ENCODE assay signal across 20 cellular contexts in the genomic region with DNA sequence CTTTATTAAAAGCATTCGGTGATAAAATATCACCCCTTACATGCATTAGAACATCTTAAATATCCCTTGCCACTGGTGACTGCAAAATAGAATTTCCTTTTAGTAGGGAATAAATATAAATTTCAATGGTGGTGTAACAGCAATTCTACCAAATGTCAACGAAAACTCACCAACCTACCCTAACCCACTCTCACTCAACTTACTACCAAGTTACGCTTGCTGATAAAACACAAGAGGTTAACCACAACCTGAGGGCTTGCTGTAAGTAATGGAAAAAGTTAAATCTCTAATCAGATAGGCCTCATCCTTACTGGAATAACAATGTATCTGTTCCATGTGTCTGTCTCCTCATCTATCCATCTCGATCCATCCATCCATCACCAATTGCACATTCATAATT.
DNase-seq lines count a peak whose midpoint lies in the region; ATAC-seq, FAIRE-seq and TF ChIP-seq lines count a peak whose summit lies in the region.
"Had no signal": no experiment of that assay in that cellular context is flagged by ENCODE, and none has a peak within 500 bp of the region (broad histone marks: within the 10 kb centered on the region; RNA-seq: fewer than 3 reads in every experiment).

No MANE protein-coding gene starts in this region.

- no peak overlapping the region for H3K56ac ChIP-seq in H1 (replicated peaks; ENCODE audit: insufficient read length, low read depth, low read length)

- TF ChIP-seq RAD21 in H1 (IDR thresholded peaks at IDR 0.05 in 1 of 2, conservative IDR thresholded peaks at IDR 0.05 in 1 of 2; ENCODE audit: low read depth in 2 of 2, low read length in 2 of 2), result no peak

- DNase-seq in natural killer cell, result no peak
- DNase-seq in natural killer cell treated with Interleukin-12 subunit alpha and Interleukin-12 subunit beta and Interleukin-15 and Interleukin-18, amount 100 ng/mL, for 72 hours (ENCODE audit: low spot score), result no peak
- no peak for DNase-seq in T-helper 2 cell treated with Interferon-gamma antibody and Interleukin-4, amounts not matched to agents 5 μg/mL and 100 μg/mL, for 36 hours (ENCODE audit: low spot score)
- DNase-seq in H1 (ENCODE audit: low read depth in 1 of 2, low spot score in 2 of 2), result no peak
- DNase-seq in type B pancreatic cell (ENCODE audit: extremely low spot score, unreplicated experiment), result no peak
- no peak for DNase-seq in NCI-H1048 (lab: John Stamatoyannopoulos, UW)
- DNase-seq: activated CD4-positive, CD25-positive, alpha-beta regulatory T cell treated with anti-CD3 and anti-CD28 coated beads, Interleukin-2, amount 50 U/mL, for 72 hours; activated gamma-delta T cell; DMS153; glutamatergic neuron; mesendoderm; nephron progenitor cell had no signal

- no peak overlapping the region for H2BK5ac ChIP-seq in H1 (ENCODE audit: low read depth, low read length)

- H3K4me1 Mint-ChIP-seq in natural killer cell (peaks cover 41 to 45% of the 10 kb centered on the region in 2 donors), type B pancreatic cell (ENCODE audit: unreplicated experiment) (peaks cover 61% of the 10 kb centered on the region)
- peaks cover 36 to 40% of the 10 kb centered on the region in 2 donors for H3K4me1 Mint-ChIP-seq in natural killer cell treated with Interleukin-12 subunit alpha and Interleukin-12 subunit beta and Interleukin-15 and Interleukin-18, amount 100 ng/mL, for 72 hours (ENCODE audit: low read depth in 2 of 2)
- H3K4me1 Mint-ChIP-seq in T-helper 2 cell treated with Interferon-gamma antibody and Interleukin-4, amounts not matched to agents 5 μg/mL and 100 μg/mL, for 36 hours (ENCODE audit: low read depth), result peaks cover 57% of the 10 kb centered on the region

- no peak for TF ChIP-seq POLR2A in H1 (IDR thresholded peaks at IDR 0.05; ENCODE audit: control extremely low read depth in 1 of 2, low read depth in 2 of 2, low read length in 2 of 2)

- H4K8ac ChIP-seq in H1 (ENCODE audit: extremely low read depth, insufficient read depth, low read length), result no peak overlapping the region

- H2AFZ ChIP-seq in H1 (ENCODE audit: low read length), result no peak overlapping the region
- H2AFZ ChIP-seq: GM23248 had no signal

- no peak overlapping the region for H2BK12ac ChIP-seq in H1 (ENCODE audit: low read depth, low read length)

- intact Hi-C loops in natural killer cell (cut with micrococcal nuclease), result loop anchor here (5.0 kb wide), 2 partner anchors 273 to 302 kb away; a partner anchor contains a TSS

- H3K27ac ChIP-seq in H1 (ENCODE audit: low read depth, low read length), result no peak overlapping the region
- H3K27ac ChIP-seq: C4-2B, HL-60, thoracic aorta had no signal

- no peaks in the 10 kb centered on the region for H3K36me3 ChIP-seq in H1 (ENCODE audit: control insufficient read depth in 2 of 4, insufficient read depth in 4 of 4, low read length in 3 of 4)
- H3K36me3 ChIP-seq: thoracic aorta had no signal

- H3K9me3 ChIP-seq in H1 (ENCODE audit: insufficient read depth in 2 of 2, low read depth in 1 of 2, low read length in 1 of 2), result no peaks in the 10 kb centered on the region
- H3K9me3 ChIP-seq: thoracic aorta had no signal

- H3K4me3 ChIP-seq in H1 (ENCODE audit: extremely low read depth in 1 of 4, insufficient read depth in 2 of 4, low read depth in 3 of 4, low read length in 4 of 4), result no peak overlapping the region
- H3K4me3 ChIP-seq: GM23248, thoracic aorta had no signal

- H3K9ac ChIP-seq in H1 (replicated peaks in 1 of 4; ENCODE audit: extremely low read depth in 1 of 4, low read depth in 3 of 4, low read length in 3 of 4), result no peak overlapping the region
- H3K9ac ChIP-seq: GM23248 had no signal

- H3K9me3 Mint-ChIP-seq in natural killer cell (no peaks in the 10 kb centered on the region), type B pancreatic cell (no peaks in the 10 kb centered on the region)
- H3K9me3 Mint-ChIP-seq in natural killer cell treated with Interleukin-12 subunit alpha and Interleukin-12 subunit beta and Interleukin-15 and Interleukin-18, amount 100 ng/mL, for 72 hours, result no peaks in the 10 kb centered on the region
- no peaks in the 10 kb centered on the region for H3K9me3 Mint-ChIP-seq in T-helper 2 cell treated with Interferon-gamma antibody and Interleukin-4, amounts not matched to agents 5 μg/mL and 100 μg/mL, for 36 hours
- H3K9me3 Mint-ChIP-seq: central memory CD8-positive, alpha-beta T cell; nephron progenitor cell had no signal

- no peak overlapping the region for H3K18ac ChIP-seq in H1 (ENCODE audit: extremely low read depth, low read length)

- POLR2A ChIA-PET in H1 (lab: Charles Lee; ENCODE audit: partially characterized antibody), result no interaction called here

- TF ChIP-seq EP300 in H1 (IDR thresholded peaks at IDR 0.05; ENCODE audit: borderline replicate concordance in 1 of 2, low read depth in 2 of 2, low read length in 2 of 2), result no peak

- peaks cover 0 to 13% (median 7%) of the 10 kb centered on the region in 4 experiments; a peak in 4 of 7 replicates for H3K4me1 ChIP-seq in H1 (replicated peaks in 1 of 4; ENCODE audit: control insufficient read depth in 3 of 4, insufficient read depth in 4 of 4, low read length in 3 of 4)

- H3K4ac ChIP-seq in H1 (replicated peaks; ENCODE audit: insufficient read length, low read depth, low read length), result no peak overlapping the region

- H3K27me3 ChIP-seq in H1 (replicated peaks in 1 of 4; ENCODE audit: control insufficient read depth in 3 of 4, extremely low read depth in 1 of 4, insufficient read depth in 3 of 4, low read length in 3 of 4), result no peaks in the 10 kb centered on the region

- no peak overlapping the region for H2BK20ac ChIP-seq in H1 (ENCODE audit: low read length)

- CTCF ChIA-PET in H1 (lab: Charles Lee; ENCODE audit: partially characterized antibody), result interaction anchor here (0.6 to 1.6 kb wide), 2 partner anchors 203 to 372 kb away, joined by 3 to 4 read pairs; no protein-coding TSS in a partner anchor

- peaks cover 0 to 13% of the 10 kb centered on the region in 2 experiments; a peak in 2 of 4 replicates for H3K79me2 ChIP-seq in H1 (ENCODE audit: control insufficient read depth in 1 of 2, insufficient read depth in 2 of 2, low read length in 2 of 2)

- H3K23ac ChIP-seq in H1 (ENCODE audit: insufficient read length), result no peak overlapping the region

- H3K27ac Mint-ChIP-seq in natural killer cell, result no peak overlapping the region
- H3K27ac Mint-ChIP-seq in natural killer cell treated with Interleukin-12 subunit alpha and Interleukin-12 subunit beta and Interleukin-15 and Interleukin-18, amount 100 ng/mL, for 72 hours, result peak overlapping the region in 1 of 2 donors; percentile 5
- peak overlapping the region; percentile 62 for H3K27ac Mint-ChIP-seq in T-helper 2 cell treated with Interferon-gamma antibody and Interleukin-4, amounts not matched to agents 5 μg/mL and 100 μg/mL, for 36 hours
- H3K27ac Mint-ChIP-seq in type B pancreatic cell, result no peak overlapping the region

- no peak overlapping the region for H2BK15ac ChIP-seq in H1 (ENCODE audit: low read length)

- H4K5ac ChIP-seq in H1 (ENCODE audit: insufficient read length, low read depth, low read length), result no peak overlapping the region

- H2BK120ac ChIP-seq in H1 (replicated peaks; ENCODE audit: low read depth, low read length), result no peak overlapping the region

- FAIRE-seq in H1 (lab: Jason Lieb, UNC), result peak; percentile 7

- peaks cover 3% of the 10 kb centered on the region; the same call in 1 of the 2 replicates for H3K23me2 ChIP-seq in H1 (ENCODE audit: low read depth, low read length)

- no peak overlapping the region for H3K14ac ChIP-seq in H1 (ENCODE audit: insufficient read length)

- no peaks in the 10 kb centered on the region for H4K20me1 ChIP-seq in H1 (replicated peaks in 1 of 2; ENCODE audit: control insufficient read depth in 1 of 2, insufficient read depth in 2 of 2, low read length in 2 of 2)

- TF ChIP-seq CTCF in natural killer cell (IDR thresholded peaks at IDR 0.05) (no peak), H1 (IDR thresholded peaks at IDR 0.05; ENCODE audit: control extremely low read depth in 1 of 3, insufficient read depth in 1 of 3, low read depth in 1 of 3, low read length in 3 of 3) (no peak), type B pancreatic cell (conservative IDR thresholded peaks at IDR 0.05) (no peak)

- H3K27me3 Mint-ChIP-seq in natural killer cell (ENCODE audit: low read depth in 2 of 2), result no peaks in the 10 kb centered on the region
- H3K27me3 Mint-ChIP-seq in natural killer cell treated with Interleukin-12 subunit alpha and Interleukin-12 subunit beta and Interleukin-15 and Interleukin-18, amount 100 ng/mL, for 72 hours, result no peaks in the 10 kb centered on the region
- H3K27me3 Mint-ChIP-seq in T-helper 2 cell treated with Interferon-gamma antibody and Interleukin-4, amounts not matched to agents 5 μg/mL and 100 μg/mL, for 36 hours (ENCODE audit: low read depth), result no peaks in the 10 kb centered on the region
- peaks cover 2% of the 10 kb centered on the region for H3K27me3 Mint-ChIP-seq in type B pancreatic cell
- H3K27me3 Mint-ChIP-seq: central memory CD8-positive, alpha-beta T cell; progenitor cell of endocrine pancreas had no signal

- H2AK5ac ChIP-seq in H1 (ENCODE audit: low read depth, low read length), result no peak overlapping the region

- no peak overlapping the region for H3K4me2 ChIP-seq in H1 (ENCODE audit: insufficient read depth in 1 of 2, low read depth in 2 of 2, low read length in 2 of 2)

- ATAC-seq in natural killer cell (no peak), HG02981 (IDR thresholded peaks at IDR 0.05; ENCODE audit: unreplicated experiment) (no peak), HG03097 (IDR thresholded peaks at IDR 0.05; ENCODE audit: low FRiP score, unreplicated experiment) (no peak)
- no peak for ATAC-seq in natural killer cell treated with Interleukin-12 subunit alpha and Interleukin-12 subunit beta and Interleukin-15 and Interleukin-18, amount 100 ng/mL, for 72 hours

- H3K36me3 Mint-ChIP-seq in natural killer cell (no peaks in the 10 kb centered on the region), type B pancreatic cell (peaks cover 6% of the 10 kb centered on the region)
- no peaks in the 10 kb centered on the region for H3K36me3 Mint-ChIP-seq in natural killer cell treated with Interleukin-12 subunit alpha and Interleukin-12 subunit beta and Interleukin-15 and Interleukin-18, amount 100 ng/mL, for 72 hours
- H3K36me3 Mint-ChIP-seq in T-helper 2 cell treated with Interferon-gamma antibody and Interleukin-4, amounts not matched to agents 5 μg/mL and 100 μg/mL, for 36 hours (ENCODE audit: low read depth), result peaks cover 1% of the 10 kb centered on the region

- WGBS in H1 (ENCODE audit: extremely low coverage in 1 of 2, insufficient coverage in 1 of 2, insufficient read length in 1 of 2, insufficient replicate concordance in 2 of 2, low coverage in 1 of 2, low lambda C conversion rate in 2 of 2, missing lambda C conversion rate in 1 of 2), 2 experiments, result 80% methylated on average over 4 of the region's 4 CpGs; no CpG with 5 or more reads in 1 of the 2 experiments

- H3K79me1 ChIP-seq in H1 (ENCODE audit: low read depth, low read length), result no peaks in the 10 kb centered on the region

- H4K91ac ChIP-seq in H1 (replicated peaks; ENCODE audit: insufficient read length, low read length), result no peak overlapping the region

- H3K4me3 Mint-ChIP-seq in natural killer cell (peak overlapping the region; percentile 21), type B pancreatic cell (peak overlapping the region; percentile 10)
- H3K4me3 Mint-ChIP-seq in natural killer cell treated with Interleukin-12 subunit alpha and Interleukin-12 subunit beta and Interleukin-15 and Interleukin-18, amount 100 ng/mL, for 72 hours, result no peak overlapping the region
- peak overlapping the region; percentile 26 for H3K4me3 Mint-ChIP-seq in T-helper 2 cell treated with Interferon-gamma antibody and Interleukin-4, amounts not matched to agents 5 μg/mL and 100 μg/mL, for 36 hours
- H3K4me3 Mint-ChIP-seq: central memory CD8-positive, alpha-beta T cell; nephron progenitor cell had no signal
